ENCODE assay signal across 21 cellular contexts in genomic region chr5:150785950-150786349, GRCh38. TPM values are rescaled to one million over a fixed set of nuclear protein-coding genes. Genes with fewer than 3 reads are reported as not detected.
A peak's percentile ranks its signal among the peaks of the same experiment; 100 is the strongest.
DNase-seq lines count a peak whose midpoint lies in the region; ATAC-seq and TF ChIP-seq lines count a peak whose summit lies in the region.
"Had no signal": no experiment of that assay in that cellular context is flagged by ENCODE, and none has a peak within 500 bp of the region (broad histone marks: within the 10 kb centered on the region; RNA-seq: fewer than 3 reads in every experiment).

No MANE protein-coding gene starts in this region.

- H3K27me3 Mint-ChIP-seq in activated CD4-positive, alpha-beta T cell treated with anti-CD3 and anti-CD28 coated beads, Interleukin-2, amount 10 ng/mL, durations not matched to agents 24 days and 14 days = no peaks in the 10 kb centered on the region
- no peaks in the 10 kb centered on the region for H3K27me3 Mint-ChIP-seq in CD4-positive, CD25-positive, alpha-beta regulatory T cell
- H3K27me3 Mint-ChIP-seq in naive thymus-derived CD4-positive, alpha-beta T cell = no peaks in the 10 kb centered on the region
- H3K27me3 Mint-ChIP-seq: brain, type B pancreatic cell had no signal

- H3K36me3 Mint-ChIP-seq in activated CD4-positive, alpha-beta T cell treated with anti-CD3 and anti-CD28 coated beads, Interleukin-2, amount 10 ng/mL, durations not matched to agents 24 days and 14 days (ENCODE audit: low read depth) = peaks cover 14% of the 10 kb centered on the region
- H3K36me3 Mint-ChIP-seq in CD4-positive, CD25-positive, alpha-beta regulatory T cell = no peaks in the 10 kb centered on the region
- H3K36me3 Mint-ChIP-seq in naive thymus-derived CD4-positive, alpha-beta T cell = peaks cover 0 to 29% (median 0%) of the 10 kb centered on the region in 5 donors

- H3K4me1 Mint-ChIP-seq in activated CD4-positive, alpha-beta T cell treated with anti-CD3 and anti-CD28 coated beads, Interleukin-2, amount 10 ng/mL, durations not matched to agents 24 days and 14 days = peaks cover 70% of the 10 kb centered on the region
- H3K4me1 Mint-ChIP-seq in CD4-positive, CD25-positive, alpha-beta regulatory T cell = peaks cover 28 to 63% (median 44%) of the 10 kb centered on the region in 4 donors
- H3K4me1 Mint-ChIP-seq in naive thymus-derived CD4-positive, alpha-beta T cell = peaks cover 44 to 94% (median 89%) of the 10 kb centered on the region in 7 donors

- CTCF ChIA-PET in Panc1 (lab: Charles Lee) = no interaction called here
- CTCF ChIA-PET in naive thymus-derived CD4-positive, alpha-beta T cell (lab: Charles Lee) = interaction anchor here (1.7 kb wide), 1 partner anchor 14 kb away, joined by 7 read pairs; no protein-coding TSS in a partner anchor

- no peaks in the 10 kb centered on the region for H3K9me3 ChIP-seq in CD4-positive, CD25-positive, alpha-beta regulatory T cell (ENCODE audit: control insufficient read depth in 2 of 2, low read length in 2 of 2)
- no peaks in the 10 kb centered on the region for H3K9me3 ChIP-seq in Panc1 (ENCODE audit: control insufficient read depth, insufficient read depth, low read depth, low read length)
- no peaks in the 10 kb centered on the region for H3K9me3 ChIP-seq in naive thymus-derived CD4-positive, alpha-beta T cell (ENCODE audit: control insufficient read depth in 2 of 3, low read length in 3 of 3)
- H3K9me3 ChIP-seq: psoas muscle had no signal

- BruUV-seq in Panc1 (replicated peaks; lab: Mats Ljungman, UMichigan) = no TSS peak

- H3K36me3 ChIP-seq in CD4-positive, CD25-positive, alpha-beta regulatory T cell (ENCODE audit: control insufficient read depth, insufficient read depth, low read length) = no peaks in the 10 kb centered on the region
- no peaks in the 10 kb centered on the region for H3K36me3 ChIP-seq in Panc1 (ENCODE audit: control insufficient read depth, insufficient read depth, low read length)
- no peaks in the 10 kb centered on the region for H3K36me3 ChIP-seq in naive thymus-derived CD4-positive, alpha-beta T cell (ENCODE audit: control insufficient read depth in 2 of 3, insufficient read depth in 3 of 3, low read length in 3 of 3)

- in situ Hi-C loops in Panc1 (cut with HindIII; ENCODE audit: low pct_unique_long_range_greater_than_20kb, low sequenced_read_pairs) = no loop called here

- intact Hi-C loops in activated CD4-positive, alpha-beta T cell treated with anti-CD3 and anti-CD28 coated beads, Interleukin-2, amount 10 ng/mL, durations not matched to agents 24 days and 14 days (cut with micrococcal nuclease) = no loop called here
- intact Hi-C loops in Panc1 (cut with micrococcal nuclease; ENCODE audit: unreplicated experiment) = no loop called here
- intact Hi-C loops in naive thymus-derived CD4-positive, alpha-beta T cell (cut with micrococcal nuclease) = no loop called here

- POLR2A ChIA-PET in Panc1 (lab: Charles Lee) = no interaction called here
- POLR2A ChIA-PET in naive thymus-derived CD4-positive, alpha-beta T cell (lab: Charles Lee) = interaction anchor here (2.1 kb wide), 1 partner anchor 28 kb away, joined by 5 read pairs; the partner anchor contains the start of gene DCTN4

- H3K27ac Mint-ChIP-seq in activated CD4-positive, alpha-beta T cell treated with anti-CD3 and anti-CD28 coated beads, Interleukin-2, amount 10 ng/mL, durations not matched to agents 24 days and 14 days = peak overlapping the region; percentile 78
- H3K27ac Mint-ChIP-seq in CD4-positive, CD25-positive, alpha-beta regulatory T cell = peak overlapping the region in 2 of 3 donors; percentile 30 to 60
- peak overlapping the region in 8 of 9 donors; percentile 29 to 95 (median 63) for H3K27ac Mint-ChIP-seq in naive thymus-derived CD4-positive, alpha-beta T cell
- H3K27ac Mint-ChIP-seq: type B pancreatic cell had no signal

- H3K27me3 ChIP-seq in CD4-positive, CD25-positive, alpha-beta regulatory T cell (ENCODE audit: control insufficient read depth, insufficient read depth, low read length) = no peaks in the 10 kb centered on the region
- H3K27me3 ChIP-seq in Panc1 (ENCODE audit: control insufficient read depth, insufficient read depth, low read length) = no peaks in the 10 kb centered on the region
- no peaks in the 10 kb centered on the region for H3K27me3 ChIP-seq in naive thymus-derived CD4-positive, alpha-beta T cell (ENCODE audit: control insufficient read depth in 2 of 2, insufficient read depth in 2 of 2, low read length in 2 of 2)
- H3K27me3 ChIP-seq: MG63 had no signal

- H3K27ac ChIP-seq in CD4-positive, CD25-positive, alpha-beta regulatory T cell (ENCODE audit: insufficient read depth, low read length, poor library complexity, severe bottlenecking) = no peak overlapping the region
- H3K27ac ChIP-seq in Panc1 (ENCODE audit: low read length) = peak overlapping the region; percentile 18; the same call in 1 of the 2 replicates
- no peak overlapping the region for H3K27ac ChIP-seq in naive thymus-derived CD4-positive, alpha-beta T cell (ENCODE audit: low read depth, low read length)
- H3K27ac ChIP-seq: A549, psoas muscle had no signal

- H3K9me3 Mint-ChIP-seq in activated CD4-positive, alpha-beta T cell treated with anti-CD3 and anti-CD28 coated beads, Interleukin-2, amount 10 ng/mL, durations not matched to agents 24 days and 14 days = peaks cover 4% of the 10 kb centered on the region
- H3K9me3 Mint-ChIP-seq in CD4-positive, CD25-positive, alpha-beta regulatory T cell = no peaks in the 10 kb centered on the region
- H3K9me3 Mint-ChIP-seq in naive thymus-derived CD4-positive, alpha-beta T cell = peaks cover 0 to 5% (median 0%) of the 10 kb centered on the region in 11 donors
- H3K9me3 Mint-ChIP-seq: type B pancreatic cell had no signal

- DNase-seq in activated CD4-positive, alpha-beta T cell treated with anti-CD3 and anti-CD28 coated beads, Interleukin-2, amount 10 ng/mL, durations not matched to agents 24 days and 14 days = no peak
- DNase-seq in activated CD4-positive, alpha-beta T cell treated with anti-CD3 and anti-CD28 coated beads for 48 hours = no peak
- no peak for DNase-seq in CD4-positive, CD25-positive, alpha-beta regulatory T cell
- DNase-seq in Panc1 (ENCODE audit: low read depth, low spot score) = no peak
- DNase-seq in naive thymus-derived CD4-positive, alpha-beta T cell = no peak
- DNase-seq in SK-N-DZ (ENCODE audit: low spot score) = no peak
- DNase-seq in NCI-H1417 treated with DMSO at 0.1 percent for 48 hours (lab: John Stamatoyannopoulos, UW) = no peak
- DNase-seq: activated CD4-positive, alpha-beta T cell treated with anti-CD3 and anti-CD28 coated beads, Interleukin-2, amount 50 U/mL, for 1 hour; DMS79; head of caudate nucleus; kidney glomerular epithelial cell; MG63; NCI-H446; OCI-M1; psoas muscle; SW 1271 had no signal

- ATAC-seq in CD4-positive, CD25-positive, alpha-beta regulatory T cell (ENCODE audit: low read depth in 2 of 2) = no peak
- ATAC-seq in Panc1 = no peak
- ATAC-seq in naive thymus-derived CD4-positive, alpha-beta T cell = no peak
- no peak for ATAC-seq in HG03342 (IDR thresholded peaks at IDR 0.05; ENCODE audit: unreplicated experiment)
- ATAC-seq: A549, psoas muscle had no signal

- H3K4me3 ChIP-seq in CD4-positive, CD25-positive, alpha-beta regulatory T cell (ENCODE audit: low read depth, low read length) = no peak overlapping the region
- no peak overlapping the region for H3K4me3 ChIP-seq in Panc1 (ENCODE audit: low read depth in 2 of 2, low read length in 2 of 2)
- H3K4me3 ChIP-seq in naive thymus-derived CD4-positive, alpha-beta T cell (ENCODE audit: low read length) = no peak overlapping the region
- H3K4me3 ChIP-seq: A549, lung, MG63, psoas muscle had no signal

- H3K4me3 Mint-ChIP-seq in activated CD4-positive, alpha-beta T cell treated with anti-CD3 and anti-CD28 coated beads, Interleukin-2, amount 10 ng/mL, durations not matched to agents 24 days and 14 days = peak overlapping the region; percentile 53
- no peak overlapping the region for H3K4me3 Mint-ChIP-seq in CD4-positive, CD25-positive, alpha-beta regulatory T cell
- peak overlapping the region in 3 of 10 donors; percentile 26 to 45 (median 43) for H3K4me3 Mint-ChIP-seq in naive thymus-derived CD4-positive, alpha-beta T cell
- H3K4me3 Mint-ChIP-seq: type B pancreatic cell had no signal

- no peak for TF ChIP-seq CTCF in Panc1 (IDR thresholded peaks at IDR 0.05)

- H3K4me1 ChIP-seq in CD4-positive, CD25-positive, alpha-beta regulatory T cell (ENCODE audit: control insufficient read depth, insufficient read depth, low read length, poor library complexity, severe bottlenecking) = peaks cover 35% of the 10 kb centered on the region
- H3K4me1 ChIP-seq in Panc1 (ENCODE audit: control insufficient read depth, insufficient read depth, low read length) = peaks cover 75% of the 10 kb centered on the region
- peaks cover 17 to 45% of the 10 kb centered on the region in 2 donors for H3K4me1 ChIP-seq in naive thymus-derived CD4-positive, alpha-beta T cell (ENCODE audit: control insufficient read depth in 2 of 2, insufficient read depth in 2 of 2, low read length in 2 of 2)

RNA-seq across cellular contexts. Expression of gene SMIM3, which starts 7.4 kb away (rescaled TPM):
- total RNA-seq in activated CD4-positive, alpha-beta T cell treated with anti-CD3 and anti-CD28 coated beads, Interleukin-2, amount 10 ng/mL, durations not matched to agents 24 days and 14 days = 13.8 and 16.6 TPM in 2 replicates
- 3.8 TPM for total RNA-seq in CD4-positive, CD25-positive, alpha-beta regulatory T cell
- 10 to 100 TPM in 1 of 4 donors, 1 to 10 TPM in 3; 3.7 to 12.2 (median 7.6) TPM for polyA plus RNA-seq in CD4-positive, CD25-positive, alpha-beta regulatory T cell
- 55.2 TPM for total RNA-seq in Panc1 (2021; ENCODE audit: unreplicated experiment)
- 75.0 TPM for polyA plus RNA-seq in Panc1 (2012; ENCODE audit: insufficient read length)
- 10 to 100 TPM in 1 of 5 experiments, 1 to 10 TPM in 4; 5.2 to 17.9 (median 7.9) TPM for total RNA-seq in naive thymus-derived CD4-positive, alpha-beta T cell
- polyA plus RNA-seq in naive thymus-derived CD4-positive, alpha-beta T cell = 10 to 100 TPM; 11.3 to 16.6 TPM
- polyA plus RNA-seq in SK-N-DZ (2014; cell fraction: cytosol; rRNA removed) = 2.6 and 2.8 TPM in 2 replicates
- polyA plus RNA-seq in SK-N-DZ (2014; cell fraction: nucleus; rRNA removed) = 0.94 and 1.4 TPM in 2 replicates

RNA-seq across cellular contexts. Expression of gene DCTN4, which starts 27.1 kb away (rescaled TPM):
- 43.9 and 44.8 TPM in 2 replicates for total RNA-seq in activated CD4-positive, alpha-beta T cell treated with anti-CD3 and anti-CD28 coated beads, Interleukin-2, amount 10 ng/mL, durations not matched to agents 24 days and 14 days
- total RNA-seq in CD4-positive, CD25-positive, alpha-beta regulatory T cell = 85.8 TPM
- polyA plus RNA-seq in CD4-positive, CD25-positive, alpha-beta regulatory T cell = 10 to 100 TPM in 2 of 4 donors, 1 to 10 TPM in 2; 7.7 to 12.3 (median 9.5) TPM
- 66.8 TPM for total RNA-seq in Panc1 (2021; ENCODE audit: unreplicated experiment)
- polyA plus RNA-seq in Panc1 (2012; ENCODE audit: insufficient read length) = 33.5 TPM
- total RNA-seq in naive thymus-derived CD4-positive, alpha-beta T cell = 10 to 100 TPM; 42.4 to 88.2 (median 46.9) TPM
- 10 to 100 TPM in 1 of 2 donors, 1 to 10 TPM in 1; 9.5 to 10.5 TPM for polyA plus RNA-seq in naive thymus-derived CD4-positive, alpha-beta T cell
- 53.0 and 55.7 TPM in 2 replicates for polyA plus RNA-seq in SK-N-DZ (2014; cell fraction: cytosol; rRNA removed)
- polyA plus RNA-seq in SK-N-DZ (2014; cell fraction: nucleus; rRNA removed) = 59.2 and 90.6 TPM in 2 replicates
